ENCODE assay signal across 1 cellular context in the genomic region with DNA sequence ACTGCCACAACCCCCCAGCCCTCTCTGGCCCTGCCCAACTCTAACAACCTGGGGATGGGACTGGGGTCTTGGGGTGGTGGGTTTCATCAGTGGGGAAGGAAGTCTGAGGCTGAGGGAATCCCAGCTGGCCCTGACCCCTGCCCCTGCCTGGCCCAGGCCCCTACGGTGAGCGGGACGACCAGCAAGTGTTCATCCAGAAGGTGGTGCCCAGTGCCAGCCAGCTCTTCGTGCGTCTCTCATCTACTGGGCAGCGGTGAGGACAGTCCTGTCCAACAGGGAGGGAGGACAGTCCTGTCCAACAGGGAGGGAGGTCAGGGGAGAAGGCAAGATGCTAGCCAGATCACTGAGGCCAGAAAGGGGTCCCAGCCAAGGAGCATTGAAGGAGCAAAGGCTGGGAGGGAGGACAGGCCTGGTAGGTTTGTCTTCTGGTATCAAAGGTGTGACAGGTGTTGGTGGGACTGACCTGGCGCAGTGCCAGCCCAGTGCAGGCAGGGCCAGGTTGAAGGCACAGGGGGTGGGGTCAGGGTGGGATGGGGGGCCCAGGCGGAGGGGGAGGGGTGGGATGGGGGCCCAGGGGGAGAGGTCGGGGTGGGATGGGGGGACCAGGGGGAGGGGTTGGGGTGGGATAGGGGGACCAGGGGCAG.
TF ChIP-seq lines count a peak whose summit lies in the region.

No MANE protein-coding gene starts in this region.

TF ChIP-seq in A549, 52 proteins besides CTCF, POLR2A, EP300 and RAD21:
- no peak for TF ChIP-seq HOXB5 (CRISPR knock-in tag; IDR thresholded peaks at IDR 0.05)
- TF ChIP-seq ESRRA (IDR thresholded peaks at IDR 0.05; ENCODE audit: borderline replicate concordance, low read length), result no peak
- TF ChIP-seq POLR2AphosphoS2 (conservative IDR thresholded peaks at IDR 0.05; ENCODE audit: low read length), result no peak
- TF ChIP-seq FOSB (CRISPR knock-in tag; IDR thresholded peaks at IDR 0.05), result no peak
- no peak for TF ChIP-seq PHF8 (IDR thresholded peaks at IDR 0.05; ENCODE audit: borderline replicate concordance, low read depth)
- no peak for TF ChIP-seq KDM1A (IDR thresholded peaks at IDR 0.05; ENCODE audit: low read depth)
- no peak for TF ChIP-seq HDAC2 (IDR thresholded peaks at IDR 0.05)
- TF ChIP-seq, protein P1, sequence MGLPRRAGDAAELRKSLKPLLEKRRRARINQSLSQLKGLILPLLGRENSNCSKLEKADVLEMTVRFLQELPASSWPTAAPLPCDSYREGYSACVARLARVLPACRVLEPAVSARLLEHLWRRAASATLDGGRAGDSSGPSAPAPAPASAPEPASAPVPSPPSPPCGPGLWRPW (IDR thresholded peaks at IDR 0.05), result no peak
- TF ChIP-seq FOSL2 (IDR thresholded peaks at IDR 0.05), result no peak
- TF ChIP-seq FOSL2 (CRISPR knock-in tag; IDR thresholded peaks at IDR 0.05), result no peak
- TF ChIP-seq RCOR1 (IDR thresholded peaks at IDR 0.05; ENCODE audit: low read depth, low read length), result no peak
TF ChIP-seq in A549: peak in this region for 0.
